ENCODE assay signal across 9 cellular contexts in the genomic region with DNA sequence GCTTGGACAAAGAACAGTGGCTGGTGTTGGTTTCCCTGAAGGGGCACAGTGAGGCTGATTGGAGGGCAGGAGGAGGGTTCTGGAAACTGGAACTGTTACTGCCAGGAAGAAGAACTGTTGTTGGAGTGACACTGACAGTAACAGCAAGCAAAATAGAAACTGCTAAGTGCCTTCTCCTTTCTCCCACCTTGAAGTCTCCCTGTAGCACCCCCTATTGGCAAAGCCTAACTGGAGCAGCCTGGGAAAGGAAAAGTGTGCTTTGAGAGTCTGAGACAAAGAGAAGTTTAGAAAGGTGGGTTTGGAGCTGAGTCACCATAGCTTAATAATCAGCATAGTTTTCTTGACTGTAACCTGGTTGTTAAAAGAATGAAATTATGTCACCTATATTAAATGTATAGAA. TPM values are rescaled to one million over a fixed set of nuclear protein-coding genes. Genes with fewer than 3 reads are reported as not detected.
DNase-seq lines count a peak whose midpoint lies in the region; ATAC-seq and TF ChIP-seq lines count a peak whose summit lies in the region.
"Had no signal": no experiment of that assay in that cellular context is flagged by ENCODE, and none has a peak within 500 bp of the region (broad histone marks: within the 10 kb centered on the region; RNA-seq: fewer than 3 reads in every experiment).

No MANE protein-coding gene starts in this region.

- CTCF ChIA-PET in Calu3 (lab: Charles Lee): no interaction called here

- no peaks in the 10 kb centered on the region; the same call in 1 of the 2 replicates for H3K36me3 Mint-ChIP-seq in HFFc6 (ENCODE audit: low read depth)
- no peaks in the 10 kb centered on the region for H3K36me3 Mint-ChIP-seq in activated T-helper 2 cell treated with anti-CD3 and anti-CD28 coated beads, Interferon-gamma antibody, Interleukin-2, Interleukin-4, amounts not matched to agents 10 μg/mL and 5 μg/mL and 100 μg/mL, durations not matched to agents 14 hours and 24 hours and 36 hours (ENCODE audit: low read depth)
- H3K36me3 Mint-ChIP-seq in Calu3 (ENCODE audit: insufficient read depth, unreplicated experiment): no peaks in the 10 kb centered on the region

- H3K4me1 Mint-ChIP-seq in HFFc6 (ENCODE audit: low read depth) (no peaks in the 10 kb centered on the region; the same call in 1 of the 2 replicates), Calu3 (ENCODE audit: low read depth, unreplicated experiment) (no peaks in the 10 kb centered on the region)
- no peaks in the 10 kb centered on the region for H3K4me1 Mint-ChIP-seq in activated T-helper 2 cell treated with anti-CD3 and anti-CD28 coated beads, Interferon-gamma antibody, Interleukin-2, Interleukin-4, amounts not matched to agents 10 μg/mL and 5 μg/mL and 100 μg/mL, durations not matched to agents 14 hours and 24 hours and 36 hours (ENCODE audit: low read depth)

- intact Hi-C loops in activated T-helper 2 cell treated with anti-CD3 and anti-CD28 coated beads, Interferon-gamma antibody, Interleukin-2, Interleukin-4, amounts not matched to agents 10 μg/mL and 5 μg/mL and 100 μg/mL, durations not matched to agents 14 hours and 24 hours and 36 hours (cut with micrococcal nuclease): no loop called here
- intact Hi-C loops in Calu3 (cut with micrococcal nuclease; ENCODE audit: unreplicated experiment): no loop called here

- H3K27me3 Mint-ChIP-seq in HFFc6 (ENCODE audit: insufficient read depth) (peaks cover 29% of the 10 kb centered on the region), Calu3 (ENCODE audit: unreplicated experiment) (peaks cover 44% of the 10 kb centered on the region)
- H3K27me3 Mint-ChIP-seq in activated T-helper 2 cell treated with anti-CD3 and anti-CD28 coated beads, Interferon-gamma antibody, Interleukin-2, Interleukin-4, amounts not matched to agents 10 μg/mL and 5 μg/mL and 100 μg/mL, durations not matched to agents 14 hours and 24 hours and 36 hours (ENCODE audit: low read depth): peaks cover 82% of the 10 kb centered on the region

- H3K9me3 Mint-ChIP-seq in HFFc6: no peaks in the 10 kb centered on the region; the same call in 1 of the 2 replicates
- no peaks in the 10 kb centered on the region for H3K9me3 Mint-ChIP-seq in activated T-helper 2 cell treated with anti-CD3 and anti-CD28 coated beads, Interferon-gamma antibody, Interleukin-2, Interleukin-4, amounts not matched to agents 10 μg/mL and 5 μg/mL and 100 μg/mL, durations not matched to agents 14 hours and 24 hours and 36 hours
- peaks cover 6% of the 10 kb centered on the region for H3K9me3 Mint-ChIP-seq in Calu3 (ENCODE audit: low read depth, unreplicated experiment)

- no peak for ATAC-seq in HG03469 (IDR thresholded peaks at IDR 0.05; ENCODE audit: unreplicated experiment)
- ATAC-seq in HG03025 (IDR thresholded peaks at IDR 0.05; ENCODE audit: low FRiP score, unreplicated experiment): no peak
- no peak for ATAC-seq in HG02678 (IDR thresholded peaks at IDR 0.05; ENCODE audit: unreplicated experiment)

- DNase-seq in EH (ENCODE audit: low read depth) (peak; percentile 45), HFFc6 (peak; percentile 25), kidney glomerular epithelial cell (lab: John Stamatoyannopoulos, UW) (peak; percentile 12), Calu3 (no peak)
- DNase-seq in activated T-helper 2 cell treated with anti-CD3 and anti-CD28 coated beads, Interferon-gamma antibody, Interleukin-2, Interleukin-4, amounts not matched to agents 10 μg/mL and 5 μg/mL and 100 μg/mL, durations not matched to agents 14 hours and 24 hours and 36 hours (ENCODE audit: low spot score): peak; percentile 12
- DNase-seq: activated CD4-positive, CD25-positive, alpha-beta regulatory T cell treated with anti-CD3 and anti-CD28 coated beads, Interleukin-2, amount 50 U/mL, for 72 hours had no signal

- no peak overlapping the region for H3K27ac Mint-ChIP-seq in HFFc6
- no peak overlapping the region for H3K27ac Mint-ChIP-seq in activated T-helper 2 cell treated with anti-CD3 and anti-CD28 coated beads, Interferon-gamma antibody, Interleukin-2, Interleukin-4, amounts not matched to agents 10 μg/mL and 5 μg/mL and 100 μg/mL, durations not matched to agents 14 hours and 24 hours and 36 hours
- H3K27ac Mint-ChIP-seq in Calu3 (ENCODE audit: unreplicated experiment): no peak overlapping the region

- TF ChIP-seq CTCF in HFFc6 (IDR thresholded peaks at IDR 0.05): peak; percentile 78
- TF ChIP-seq CTCF in Calu3 (IDR thresholded peaks at IDR 0.05; ENCODE audit: unreplicated experiment): no peak

- no TSS peak for BruUV-seq in Calu3 (replicated peaks; lab: Mats Ljungman, UMichigan)

- H3K4me3 Mint-ChIP-seq in HFFc6 (no peak overlapping the region; the same call in 1 of the 2 replicates), Calu3 (ENCODE audit: low read depth, unreplicated experiment) (no peak overlapping the region)
- no peak overlapping the region for H3K4me3 Mint-ChIP-seq in activated T-helper 2 cell treated with anti-CD3 and anti-CD28 coated beads, Interferon-gamma antibody, Interleukin-2, Interleukin-4, amounts not matched to agents 10 μg/mL and 5 μg/mL and 100 μg/mL, durations not matched to agents 14 hours and 24 hours and 36 hours (ENCODE audit: low read depth)

RNA-seq across cellular contexts. Expression of a gene that starts 2.5 kb away (rescaled TPM):
- not detected for total RNA-seq in HFFc6 (2021; fragmentation: NEBNext Ultra II Directional; extraction: Animal tissue kit (Norgen Biotek cat#: 25700))
- not detected in 2 replicates for total RNA-seq in activated T-helper 2 cell treated with anti-CD3 and anti-CD28 coated beads, Interferon-gamma antibody, Interleukin-2, Interleukin-4, amounts not matched to agents 10 μg/mL and 5 μg/mL and 100 μg/mL, durations not matched to agents 14 hours and 24 hours and 36 hours
- total RNA-seq in Calu3 (2022): not detected in 2 replicates

RNA-seq across cellular contexts. Expression of a gene that starts 50.1 kb away (rescaled TPM):
- 1 to 10 TPM; 1.1 to 2.1 (median 1.4) TPM for total RNA-seq in HFFc6 (2021; fragmentation: NEBNext Ultra II Directional; extraction: Animal tissue kit (Norgen Biotek cat#: 25700))
- total RNA-seq in activated T-helper 2 cell treated with anti-CD3 and anti-CD28 coated beads, Interferon-gamma antibody, Interleukin-2, Interleukin-4, amounts not matched to agents 10 μg/mL and 5 μg/mL and 100 μg/mL, durations not matched to agents 14 hours and 24 hours and 36 hours: not detected in 2 replicates
- 18.4 and 20.8 TPM in 2 replicates for total RNA-seq in Calu3 (2022)
